ENCODE assay signal across 12 cellular contexts in genomic region chr20:46199198-46199597, GRCh38.
DNase-seq lines count a peak whose midpoint lies in the region; ATAC-seq and TF ChIP-seq lines count a peak whose summit lies in the region.
"Had no signal": no experiment of that assay in that cellular context is flagged by ENCODE, and none has a peak within 500 bp of the region (broad histone marks: within the 10 kb centered on the region; RNA-seq: fewer than 3 reads in every experiment).

No MANE protein-coding gene starts in this region.

- H3K36me3 ChIP-seq in GM23338 (ENCODE audit: insufficient read depth), result no peaks in the 10 kb centered on the region
- H3K36me3 ChIP-seq in SK-N-SH (replicated peaks in 1 of 2; ENCODE audit: control insufficient read depth in 1 of 2, insufficient read depth in 2 of 2, low read length in 1 of 2), result no peaks in the 10 kb centered on the region
- H3K36me3 ChIP-seq in sigmoid colon, result no peaks in the 10 kb centered on the region
- H3K36me3 ChIP-seq: thoracic aorta had no signal

- H3K79me2 ChIP-seq in GM23338 (replicated peaks; ENCODE audit: insufficient read depth) (no peaks in the 10 kb centered on the region), SK-N-SH (ENCODE audit: insufficient read depth) (no peaks in the 10 kb centered on the region)

- H3K27ac Mint-ChIP-seq in GM23338, result no peak overlapping the region
- H3K27ac Mint-ChIP-seq in activated T-helper 17 cell treated with anti-CD3 and anti-CD28 coated beads, Interleukin-2, amount 50 U/mL, for 72 hours, result no peak overlapping the region

- CTCF ChIA-PET in SK-N-SH (lab: Yijun Ruan, JAX), result interaction anchor here (0.8 to 2.0 kb wide), 8 partner anchors 8 to 150 kb away, joined by 3 to 10 read pairs (median 4); no protein-coding TSS in a partner anchor

- H3K4me3 ChIP-seq in GM23338 (peak overlapping the region; percentile 57), SK-N-SH (ENCODE audit: low read depth in 2 of 2, low read length in 1 of 2) (no peak overlapping the region), sigmoid colon (no peak overlapping the region)
- H3K4me3 ChIP-seq: SK-N-MC, thoracic aorta had no signal

- H3K27ac ChIP-seq in GM23338 (ENCODE audit: low read depth) (no peak overlapping the region), SK-N-SH (ENCODE audit: low read depth in 2 of 2, low read length in 1 of 2) (no peak overlapping the region), sigmoid colon (no peak overlapping the region)
- H3K27ac ChIP-seq: SK-N-MC, thoracic aorta had no signal

- no peaks in the 10 kb centered on the region for H3F3A ChIP-seq in GM23338 (replicated peaks; ENCODE audit: low read depth)
- no peaks in the 10 kb centered on the region for H3F3A ChIP-seq in SK-N-SH (replicated peaks; ENCODE audit: insufficient read depth)

- peak; percentile 76 for ATAC-seq in GM23338
- peak; percentile 45 for ATAC-seq in activated T-helper 17 cell treated with anti-CD3 and anti-CD28 coated beads, Interleukin-2, amount 50 U/mL, for 72 hours (replicated peaks)
- no peak for ATAC-seq in HG02642 (IDR thresholded peaks at IDR 0.05; ENCODE audit: poor library complexity, unreplicated experiment)

- H3K27me3 ChIP-seq in GM23338 (ENCODE audit: insufficient read depth) (peaks cover 20% of the 10 kb centered on the region; the same call in 1 of the 2 replicates), SK-N-SH (ENCODE audit: insufficient read depth) (no peaks in the 10 kb centered on the region), sigmoid colon (peaks cover 15 to 91% (median 51%) of the 10 kb centered on the region in 3 donors)

- no peak for TF ChIP-seq POLR2A in sigmoid colon (IDR thresholded peaks at IDR 0.05)

- TF ChIP-seq CTCF in GM23338 (conservative IDR thresholded peaks at IDR 0.05; ENCODE audit: low read depth in 2 of 2) (no peak), SK-N-SH (IDR thresholded peaks at IDR 0.05) (no peak), sigmoid colon (IDR thresholded peaks at IDR 0.05) (no peak)

- peaks cover 28% of the 10 kb centered on the region for H3K4me1 Mint-ChIP-seq in GM23338
- peaks cover 11% of the 10 kb centered on the region for H3K4me1 Mint-ChIP-seq in activated T-helper 17 cell treated with anti-CD3 and anti-CD28 coated beads, Interleukin-2, amount 50 U/mL, for 72 hours

- peaks cover 19% of the 10 kb centered on the region for H3K27me3 Mint-ChIP-seq in GM23338 (ENCODE audit: insufficient read depth, low read depth, poor library complexity)
- peaks cover 9% of the 10 kb centered on the region for H3K27me3 Mint-ChIP-seq in activated T-helper 17 cell treated with anti-CD3 and anti-CD28 coated beads, Interleukin-2, amount 50 U/mL, for 72 hours

- intact Hi-C loops in sigmoid colon (cut with DNase I), result no loop called here

- H3K9me3 Mint-ChIP-seq in GM23338, result no peaks in the 10 kb centered on the region; the same call in 2 of the 3 replicates
- H3K9me3 Mint-ChIP-seq in activated T-helper 17 cell treated with anti-CD3 and anti-CD28 coated beads, Interleukin-2, amount 50 U/mL, for 72 hours, result no peaks in the 10 kb centered on the region

- peak overlapping the region; percentile 92 for H2AFZ ChIP-seq in GM23338
- H2AFZ ChIP-seq in SK-N-SH (ENCODE audit: low read depth), result no peak overlapping the region

- no peak overlapping the region for H3K9ac ChIP-seq in SK-N-SH

- H3K4me2 ChIP-seq in GM23338 (peak overlapping the region; percentile 79), SK-N-SH (no peak overlapping the region)

- peaks cover 20% of the 10 kb centered on the region for H3K4me1 ChIP-seq in GM23338 (ENCODE audit: insufficient read depth)
- H3K4me1 ChIP-seq in SK-N-SH (ENCODE audit: control insufficient read depth in 1 of 2, insufficient read depth in 2 of 2, low read depth in 1 of 2, low read length in 1 of 2), result peaks cover 0 to 25% of the 10 kb centered on the region in 2 experiments; a peak in 1 of 4 replicates
- H3K4me1 ChIP-seq in sigmoid colon, result no peaks in the 10 kb centered on the region

- DNase-seq in CD1c-positive myeloid dendritic cell (ENCODE audit: extremely low spot score) (peak; percentile 30), GM23338 (ENCODE audit: low spot score) (peak; percentile 95), left kidney (ENCODE audit: low read depth, low spot score) (peak; percentile 56), GM19240 (ENCODE audit: insufficient read length, low spot score) (no peak), SK-N-SH (no peak), sigmoid colon (no peak)
- DNase-seq: CD8-positive, alpha-beta memory T cell; NCI-H1436 had no signal

- POLR2A ChIA-PET in SK-N-SH (lab: Yijun Ruan, JAX), result no interaction called here

- peak overlapping the region; percentile 57; the same call in 2 of the 3 replicates for H3K4me3 Mint-ChIP-seq in GM23338
- no peak overlapping the region for H3K4me3 Mint-ChIP-seq in activated T-helper 17 cell treated with anti-CD3 and anti-CD28 coated beads, Interleukin-2, amount 50 U/mL, for 72 hours

- H3K9me2 ChIP-seq in GM23338 (ENCODE audit: insufficient read depth) (no peaks in the 10 kb centered on the region), SK-N-SH (no peaks in the 10 kb centered on the region)

- 83% methylated on average over 21 of the region's 21 CpGs for WGBS in SK-N-SH (ENCODE audit: low lambda C conversion rate)
- 25 to 28% methylated on average over 21 of the region's 21 CpGs for WGBS in sigmoid colon, 2 donors

- no peaks in the 10 kb centered on the region for H4K20me1 ChIP-seq in GM23338 (replicated peaks; ENCODE audit: insufficient read depth)
- no peaks in the 10 kb centered on the region for H4K20me1 ChIP-seq in SK-N-SH (ENCODE audit: insufficient read depth)

- H3K9me3 ChIP-seq in SK-N-SH (no peaks in the 10 kb centered on the region), sigmoid colon (no peaks in the 10 kb centered on the region)
- H3K9me3 ChIP-seq: thoracic aorta had no signal

- H3K36me3 Mint-ChIP-seq in GM23338 (ENCODE audit: low read depth), result no peaks in the 10 kb centered on the region; the same call in 2 of the 3 replicates
- H3K36me3 Mint-ChIP-seq in activated T-helper 17 cell treated with anti-CD3 and anti-CD28 coated beads, Interleukin-2, amount 50 U/mL, for 72 hours (ENCODE audit: low read depth), result no peaks in the 10 kb centered on the region
- H3K36me3 Mint-ChIP-seq: CD8-positive, alpha-beta memory T cell had no signal

- no peak for TF ChIP-seq RAD21 in SK-N-SH (IDR thresholded peaks at IDR 0.05; ENCODE audit: low read length)

- TF ChIP-seq EP300 in SK-N-SH (IDR thresholded peaks at IDR 0.05; ENCODE audit: borderline replicate concordance in 1 of 2, low read depth in 1 of 2, low read length in 1 of 2), result no peak
- no peak for TF ChIP-seq EP300 in sigmoid colon (IDR thresholded peaks at IDR 0.05)

TF ChIP-seq in GM23338, 12 proteins besides CTCF, POLR2A, EP300 and RAD21:
- no peak for TF ChIP-seq STAT1 (IDR thresholded peaks at IDR 0.05; ENCODE audit: unreplicated experiment)
- peak; percentile 62 for TF ChIP-seq POLR2AphosphoS5 (IDR thresholded peaks at IDR 0.05; ENCODE audit: low read depth)

TF ChIP-seq in SK-N-SH, 30 proteins besides CTCF, POLR2A, EP300 and RAD21:
- no peak for TF ChIP-seq IRF3 (IDR thresholded peaks at IDR 0.05; ENCODE audit: low read depth, low read length)

Comparison
In these comparisons a context has a peak if more than half of its experiments do, and no peak if none do; other contexts are left out.
1. DNase-seq: peak in CD1c-positive myeloid dendritic cell (single experiment), GM23338 (single experiment) and left kidney (single experiment); none in GM19240 (single experiment), SK-N-SH (single experiment) and sigmoid colon (single experiment).